ENCODE assay signal across 1 cellular context in genomic region chr20:62616728-62617621, GRCh38.
TF ChIP-seq lines count a peak whose summit lies in the region.

No MANE protein-coding gene starts in this region.

TF ChIP-seq in HepG2, 621 proteins besides CTCF, POLR2A, EP300 and RAD21 (continued from another document and continues in another):
- TF ChIP-seq ZBTB40 (IDR thresholded peaks at IDR 0.05) (no peak), ZBTB40 (CRISPR knock-in tag; IDR thresholded peaks at IDR 0.05) (0 out of 2 replicates have a peak, but pooled peaks have one; percentile 10), ZGPAT (CRISPR knock-in tag; IDR thresholded peaks at IDR 0.05) (peak; percentile 51; the same call in 1 of the 2 replicates), ZNF782 (CRISPR knock-in tag; IDR thresholded peaks at IDR 0.05; ENCODE audit: borderline replicate concordance) (no peak), REST (IDR thresholded peaks at IDR 0.05; ENCODE audit: borderline replicate concordance in 1 of 2, low read depth in 1 of 2, low read length in 2 of 2) (no peak), PITX1 (CRISPR knock-in tag; IDR thresholded peaks at IDR 0.05) (peak; percentile 39; the same call in 1 of the 2 replicates), DMAP1 (CRISPR knock-in tag; IDR thresholded peaks at IDR 0.05) (no peak), DPF2 (CRISPR knock-in tag; IDR thresholded peaks at IDR 0.05; ENCODE audit: borderline replicate concordance, low read depth) (no peak), FOXO4 (CRISPR knock-in tag; conservative IDR thresholded peaks at IDR 0.05) (no peak), NR1H2 (CRISPR knock-in tag; IDR thresholded peaks at IDR 0.05; ENCODE audit: borderline replicate concordance, low read depth) (no peak), ZSCAN12 (CRISPR knock-in tag; IDR thresholded peaks at IDR 0.05) (no peak), ZNF614 (CRISPR knock-in tag; IDR thresholded peaks at IDR 0.05; ENCODE audit: borderline replicate concordance) (peak; percentile 68; the same call in 1 of the 2 replicates), SATB2 (CRISPR knock-in tag; IDR thresholded peaks at IDR 0.05) (no peak), SIN3B (IDR thresholded peaks at IDR 0.05; ENCODE audit: low read length) (no peak), ZNF629 (CRISPR knock-in tag; conservative IDR thresholded peaks at IDR 0.05) (no peak), AHR (CRISPR knock-in tag; IDR thresholded peaks at IDR 0.05) (peak; percentile 82; the same call in 1 of the 2 replicates), FOSL2 (CRISPR knock-in tag; IDR thresholded peaks at IDR 0.05) (peak; percentile 59), CENPBD1 (CRISPR knock-in tag; IDR thresholded peaks at IDR 0.05; ENCODE audit: borderline replicate concordance, low read depth) (no peak), NCOA2 (CRISPR knock-in tag; IDR thresholded peaks at IDR 0.05) (peak; percentile 21; the same call in 1 of the 2 replicates), ZNF318 (CRISPR knock-in tag; IDR thresholded peaks at IDR 0.05) (no peak), RFX5 (IDR thresholded peaks at IDR 0.05; ENCODE audit: low read depth, low read length) (no peak), ZBTB42 (CRISPR knock-in tag; IDR thresholded peaks at IDR 0.05) (no peak), DDIT3 (CRISPR knock-in tag; IDR thresholded peaks at IDR 0.05) (no peak), MAFG (CRISPR knock-in tag; IDR thresholded peaks at IDR 0.05) (no peak), IKZF4 (CRISPR knock-in tag; IDR thresholded peaks at IDR 0.05; ENCODE audit: borderline replicate concordance, low read depth, not compliant biosample characterization) (peak; percentile 84), MBNL3 (CRISPR knock-in tag; conservative IDR thresholded peaks at IDR 0.05) (no peak), GRHL1 (CRISPR knock-in tag; conservative IDR thresholded peaks at IDR 0.05) (no peak)
